18 cellular contexts compared by ENCODE assay signal in genomic region chr4:128322311-128322710, GRCh38. TPM values are rescaled to one million over a fixed set of nuclear protein-coding genes. Genes with fewer than 3 reads are reported as not detected.
A peak's percentile ranks its signal among the peaks of the same experiment; 100 is the strongest.
DNase-seq lines count a peak whose midpoint lies in the region; ATAC-seq and TF ChIP-seq lines count a peak whose summit lies in the region.
"Had no signal": no experiment of that assay in that cellular context is flagged by ENCODE, and none has a peak within 500 bp of the region (broad histone marks: within the 10 kb centered on the region; RNA-seq: fewer than 3 reads in every experiment).

No MANE protein-coding gene starts in this region.

- TF ChIP-seq POLR2A in gastroesophageal sphincter (IDR thresholded peaks at IDR 0.05): no peak
- no peak for TF ChIP-seq POLR2A in GM18505 (IDR thresholded peaks at IDR 0.05; ENCODE audit: borderline replicate concordance, extremely low read depth, insufficient read depth, insufficient read length)

- no peaks in the 10 kb centered on the region for H3K9me3 Mint-ChIP-seq in chondrocyte (ENCODE audit: low read depth)
- H3K9me3 Mint-ChIP-seq: activated CD4-positive, alpha-beta T cell treated with anti-CD3 and anti-CD28 coated beads, Interleukin-2, amount 10 ng/mL, durations not matched to agents 24 days and 14 days; activated naive CD4-positive, alpha-beta T cell treated with anti-CD3 and anti-CD28 coated beads for 36 hours; brain; naive B cell had no signal

- WGBS in gastroesophageal sphincter (ENCODE audit: low coverage in 1 of 2), 2 donors: 84% methylated on average over 2 of the region's 2 CpGs; no CpG with 5 or more reads in 1 of the 2 donors
- WGBS in heart right ventricle, 2 donors: 85 to 89% methylated on average over 2 of the region's 2 CpGs

- TF ChIP-seq CTCF in gastroesophageal sphincter (IDR thresholded peaks at IDR 0.05) (no peak), chondrocyte (IDR thresholded peaks at IDR 0.05) (no peak), heart right ventricle (IDR thresholded peaks at IDR 0.05) (no peak)

- H3K27ac Mint-ChIP-seq in chondrocyte (ENCODE audit: unreplicated experiment): no peak overlapping the region
- H3K27ac Mint-ChIP-seq: activated CD4-positive, alpha-beta T cell treated with anti-CD3 and anti-CD28 coated beads, Interleukin-2, amount 10 ng/mL, durations not matched to agents 24 days and 14 days; activated naive CD4-positive, alpha-beta T cell treated with anti-CD3 and anti-CD28 coated beads for 36 hours; brain had no signal

- intact Hi-C loops in heart right ventricle (cut with DNase I): no loop called here

- no peak overlapping the region for H3K4me3 Mint-ChIP-seq in chondrocyte (ENCODE audit: unreplicated experiment)
- H3K4me3 Mint-ChIP-seq: activated CD4-positive, alpha-beta T cell treated with anti-CD3 and anti-CD28 coated beads, Interleukin-2, amount 10 ng/mL, durations not matched to agents 24 days and 14 days; activated naive CD4-positive, alpha-beta T cell treated with anti-CD3 and anti-CD28 coated beads for 36 hours; brain; naive B cell had no signal

- peaks cover 2% of the 10 kb centered on the region for H3K4me1 Mint-ChIP-seq in chondrocyte (ENCODE audit: low read depth)
- H3K4me1 Mint-ChIP-seq: activated CD4-positive, alpha-beta T cell treated with anti-CD3 and anti-CD28 coated beads, Interleukin-2, amount 10 ng/mL, durations not matched to agents 24 days and 14 days; brain; naive B cell had no signal

- H3K27me3 Mint-ChIP-seq in chondrocyte (ENCODE audit: low read depth): no peaks in the 10 kb centered on the region
- H3K27me3 Mint-ChIP-seq: activated CD4-positive, alpha-beta T cell treated with anti-CD3 and anti-CD28 coated beads, Interleukin-2, amount 10 ng/mL, durations not matched to agents 24 days and 14 days; brain; naive B cell had no signal

- H3K4me3 ChIP-seq in gastroesophageal sphincter (no peak overlapping the region), heart right ventricle (no peak overlapping the region)
- H3K4me3 ChIP-seq: prostate gland, SK-N-MC, upper lobe of right lung had no signal

- H3K9me3 ChIP-seq in gastroesophageal sphincter (no peaks in the 10 kb centered on the region), heart right ventricle (no peaks in the 10 kb centered on the region)
- H3K9me3 ChIP-seq: prostate gland, upper lobe of right lung had no signal

- no peaks in the 10 kb centered on the region for H3K27me3 ChIP-seq in gastroesophageal sphincter
- H3K27me3 ChIP-seq in heart right ventricle: no peaks in the 10 kb centered on the region
- H3K27me3 ChIP-seq: upper lobe of right lung had no signal

- ATAC-seq in gastroesophageal sphincter (no peak), heart right ventricle (no peak), GM18505 (IDR thresholded peaks at IDR 0.05; ENCODE audit: unreplicated experiment) (no peak)
- ATAC-seq: left ventricle myocardium superior; stimulated activated naive CD8-positive, alpha-beta T cell treated with anti-CD3 and anti-CD28 coated beads, Interleukin-15, Interleukin-2, amounts not matched to agents 100 U/mL and 50 U/mL, for 24 hours had no signal

- H3K36me3 ChIP-seq in gastroesophageal sphincter: peaks cover 0 to 7% of the 10 kb centered on the region in 2 donors
- H3K36me3 ChIP-seq in heart right ventricle: peaks cover 0 to 8% (median 0%) of the 10 kb centered on the region in 9 donors
- H3K36me3 ChIP-seq: prostate gland, upper lobe of right lung had no signal

- peaks cover 0 to 7% (median 0%) of the 10 kb centered on the region in 3 donors for H3K4me1 ChIP-seq in gastroesophageal sphincter
- no peaks in the 10 kb centered on the region for H3K4me1 ChIP-seq in heart right ventricle
- H3K4me1 ChIP-seq: prostate gland, upper lobe of right lung had no signal

- peaks cover 2% of the 10 kb centered on the region for H3K36me3 Mint-ChIP-seq in chondrocyte (ENCODE audit: low read depth)

- no peak for TF ChIP-seq EP300 in gastroesophageal sphincter (IDR thresholded peaks at IDR 0.05)

- H3K27ac ChIP-seq in gastroesophageal sphincter (peak overlapping the region in 1 of 4 donors; percentile 43), heart right ventricle (no peak overlapping the region)
- H3K27ac ChIP-seq: prostate gland, SK-N-MC, upper lobe of right lung had no signal

- peak; percentile 40 for DNase-seq in A172 (ENCODE audit: low spot score)
- peak; percentile 53 for DNase-seq in HT1080 (ENCODE audit: low read depth)
- peak; percentile 41 for DNase-seq in SW480 (ENCODE audit: low spot score)
- peak; percentile 20 for DNase-seq in glomerular visceral epithelial cell (ENCODE audit: extremely low spot score)
- no peak for DNase-seq in chondrocyte (ENCODE audit: low spot score)
- DNase-seq in heart right ventricle: no peak
- DNase-seq: activated CD4-positive, alpha-beta T cell treated with anti-CD3 and anti-CD28 coated beads, Interleukin-2, amount 10 ng/mL, durations not matched to agents 24 days and 14 days; activated naive CD4-positive, alpha-beta T cell treated with anti-CD3 and anti-CD28 coated beads for 36 hours; left ventricle myocardium superior; naive B cell; NCI-H2227 treated with DMSO at 0.1 percent for 48 hours; stimulated activated naive CD8-positive, alpha-beta T cell treated with anti-CD3 and anti-CD28 coated beads, Interleukin-15, Interleukin-2, amounts not matched to agents 100 U/mL and 50 U/mL, for 24 hours; upper lobe of right lung had no signal

RNA-seq across cellular contexts. Expression of gene PGRMC2, which starts 34.7 kb away (rescaled TPM):
- 35.6 and 44.0 TPM in 2 replicates for total RNA-seq in A172 (2014; rRNA removed; shearing (Covaris generic))
- total RNA-seq in HT1080 (2014; rRNA removed; shearing (Covaris generic)): 8.5 and 18.9 TPM in 2 replicates
- polyA plus RNA-seq in HT1080 (2015; cell fraction: cytosol; rRNA removed): 46.5 and 52.3 TPM in 2 replicates
- 42.4 and 47.8 TPM in 2 replicates for polyA plus RNA-seq in HT1080 (2015; cell fraction: nucleus; rRNA removed)
- total RNA-seq in gastroesophageal sphincter (10 to 100 TPM; 47.3 to 79.2 (median 64.7) TPM), chondrocyte (136 to 138 TPM (median 136 TPM) in 3 replicates), heart right ventricle (10 to 100 TPM; 47.8 to 78.9 (median 71.5) TPM)
- 10 to 100 TPM; 26.0 to 48.9 TPM for polyA plus RNA-seq in heart right ventricle

Comparison
In these comparisons a context has a peak if more than half of its experiments do, and no peak if none do; other contexts are left out.
1. DNase-seq: peak in A172 (single experiment), HT1080 (single experiment), SW480 (single experiment) and glomerular visceral epithelial cell (single experiment); none in chondrocyte (single experiment) and heart right ventricle (0 of 2).